Comparison of ENCODE assay signal across 6 cellular contexts in genomic region chr5:95707534-95708188, GRCh38. TPM values are rescaled to one million over a fixed set of nuclear protein-coding genes. Genes with fewer than 3 reads are reported as not detected.
"Had no signal": no experiment of that assay in that cellular context is flagged by ENCODE, and none has a peak within 500 bp of the region (broad histone marks: within the 10 kb centered on the region; RNA-seq: fewer than 3 reads in every experiment).

No MANE protein-coding gene starts in this region.

RNA-seq across cellular contexts. Expression of gene SPATA9, which starts 24.9 kb away (rescaled TPM):
- total RNA-seq: GM23338, H1, H9, HepG2, HT-29 had no signal
- polyA plus RNA-seq: GM23338, H1, HepG2, IgD-negative memory B cell had no signal
